10 cellular contexts compared by ENCODE assay signal in the genomic region with DNA sequence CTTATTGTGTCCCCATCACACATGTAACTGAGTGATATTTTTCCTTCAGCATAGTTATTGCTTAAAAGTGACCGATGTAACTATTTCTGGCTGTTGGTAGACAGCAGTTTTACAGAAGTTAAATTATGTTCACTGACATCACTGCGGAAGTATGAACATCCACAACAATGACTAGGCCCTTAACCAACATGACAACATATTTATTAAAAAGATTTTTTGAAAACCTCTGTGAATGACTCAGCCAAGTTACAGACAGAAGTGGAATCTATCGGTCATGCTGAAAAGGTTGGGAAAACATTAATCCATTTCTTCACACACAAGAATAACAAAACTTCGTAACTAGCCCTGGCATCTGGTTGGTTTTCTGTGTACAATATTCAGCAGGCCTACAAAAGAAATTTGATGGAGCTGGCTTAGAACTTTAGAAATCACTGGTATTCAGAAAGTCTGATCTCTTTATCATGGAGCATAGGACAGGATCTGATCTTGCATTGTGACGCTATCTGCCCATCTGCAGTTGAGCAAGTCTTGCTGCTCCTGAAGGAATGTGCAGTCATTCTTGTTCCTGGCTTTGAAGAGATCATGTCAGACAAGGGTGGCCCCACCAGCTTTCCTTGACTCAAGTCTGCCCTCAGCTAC. TPM values are rescaled to one million over a fixed set of nuclear protein-coding genes. Genes with fewer than 3 reads are reported as not detected.
A peak's percentile ranks its signal among the peaks of the same experiment; 100 is the strongest.
DNase-seq lines count a peak whose midpoint lies in the region; ATAC-seq and TF ChIP-seq lines count a peak whose summit lies in the region.
"Had no signal": no experiment of that assay in that cellular context is flagged by ENCODE, and none has a peak within 500 bp of the region (broad histone marks: within the 10 kb centered on the region; RNA-seq: fewer than 3 reads in every experiment).

No MANE protein-coding gene starts in this region.

- peak overlapping the region; percentile 70 for H3K27ac ChIP-seq in subcutaneous abdominal adipose tissue (ENCODE audit: low read depth, low read length)

- H3K4me1 ChIP-seq in subcutaneous abdominal adipose tissue (ENCODE audit: control insufficient read depth in 5 of 5, insufficient read depth in 5 of 5, low read length in 5 of 5) = peaks cover 0 to 23% (median 18%) of the 10 kb centered on the region in 5 donors

- peak overlapping the region; percentile 84 for H3K4me3 Mint-ChIP-seq in HFFc6
- H3K4me3 Mint-ChIP-seq: activated naive CD4-positive, alpha-beta T cell treated with anti-CD3 and anti-CD28 coated beads for 36 hours had no signal

- no peaks in the 10 kb centered on the region for H3K36me3 Mint-ChIP-seq in HFFc6 (ENCODE audit: low read depth)

- peak; percentile 97 for DNase-seq in HFFc6
- DNase-seq in amniotic epithelial cell (ENCODE audit: low read depth) = peak; percentile 99
- DNase-seq in iris pigment epithelial cell (ENCODE audit: low read depth) = peak; percentile 98
- no peak for DNase-seq in activated naive CD4-positive, alpha-beta T cell (lab: John Stamatoyannopoulos, UW)
- DNase-seq in NCI-H2081 treated with DMSO at 0.1 percent for 48 hours (lab: John Stamatoyannopoulos, UW) = no peak
- DNase-seq: activated naive CD4-positive, alpha-beta T cell treated with anti-CD3 and anti-CD28 coated beads for 36 hours; stimulated activated naive CD4-positive, alpha-beta T cell had no signal

- ATAC-seq in GM19452 (IDR thresholded peaks at IDR 0.05; ENCODE audit: unreplicated experiment) = no peak
- no peak for ATAC-seq in GM21786 (IDR thresholded peaks at IDR 0.05; ENCODE audit: unreplicated experiment)

- no peaks in the 10 kb centered on the region for H3K9me3 Mint-ChIP-seq in HFFc6
- H3K9me3 Mint-ChIP-seq: activated naive CD4-positive, alpha-beta T cell treated with anti-CD3 and anti-CD28 coated beads for 36 hours had no signal

- H3K27me3 Mint-ChIP-seq in HFFc6 (ENCODE audit: insufficient read depth) = no peaks in the 10 kb centered on the region; the same call in 1 of the 2 replicates

- no peak overlapping the region for H3K4me3 ChIP-seq in subcutaneous abdominal adipose tissue (ENCODE audit: low read depth in 1 of 5, low read length in 5 of 5)

- TF ChIP-seq CTCF in HFFc6 (IDR thresholded peaks at IDR 0.05) = no peak

- H3K4me1 Mint-ChIP-seq in HFFc6 (ENCODE audit: low read depth) = peaks cover 82% of the 10 kb centered on the region

- H3K36me3 ChIP-seq in subcutaneous abdominal adipose tissue (ENCODE audit: control insufficient read depth in 5 of 5, insufficient read depth in 5 of 5, low read length in 5 of 5) = no peaks in the 10 kb centered on the region

- H3K27ac Mint-ChIP-seq in HFFc6 = peak overlapping the region; percentile 99
- H3K27ac Mint-ChIP-seq: activated naive CD4-positive, alpha-beta T cell treated with anti-CD3 and anti-CD28 coated beads for 36 hours had no signal

- H3K9me3 ChIP-seq in subcutaneous abdominal adipose tissue (ENCODE audit: control insufficient read depth in 5 of 5, low read length in 5 of 5) = no peaks in the 10 kb centered on the region

- no peaks in the 10 kb centered on the region for H3K27me3 ChIP-seq in subcutaneous abdominal adipose tissue (ENCODE audit: control insufficient read depth in 5 of 5, insufficient read depth in 4 of 5, low read length in 5 of 5)

- peak overlapping the region in 1 of 5 donors; percentile 51 for H3K9ac ChIP-seq in subcutaneous abdominal adipose tissue (ENCODE audit: low read length in 5 of 5)

RNA-seq across cellular contexts. Expression of gene GLIS3, which starts 6.5 kb away (rescaled TPM):
- total RNA-seq in HFFc6 (2021; fragmentation: NEBNext Ultra II Directional; extraction: Animal tissue kit (Norgen Biotek cat#: 25700)) = 10 to 100 TPM; 12.9 to 21.0 (median 16.4) TPM

Comparison
In these comparisons a context has a peak if more than half of its experiments do, and no peak if none do; other contexts are left out.
1. DNase-seq: peak in HFFc6 (single experiment), amniotic epithelial cell (single experiment) and iris pigment epithelial cell (single experiment); none in activated naive CD4-positive, alpha-beta T cell (0 of 4) and NCI-H2081 treated with DMSO at 0.1 percent for 48 hours (single experiment).